8 cellular contexts compared by ENCODE assay signal in the genomic region with DNA sequence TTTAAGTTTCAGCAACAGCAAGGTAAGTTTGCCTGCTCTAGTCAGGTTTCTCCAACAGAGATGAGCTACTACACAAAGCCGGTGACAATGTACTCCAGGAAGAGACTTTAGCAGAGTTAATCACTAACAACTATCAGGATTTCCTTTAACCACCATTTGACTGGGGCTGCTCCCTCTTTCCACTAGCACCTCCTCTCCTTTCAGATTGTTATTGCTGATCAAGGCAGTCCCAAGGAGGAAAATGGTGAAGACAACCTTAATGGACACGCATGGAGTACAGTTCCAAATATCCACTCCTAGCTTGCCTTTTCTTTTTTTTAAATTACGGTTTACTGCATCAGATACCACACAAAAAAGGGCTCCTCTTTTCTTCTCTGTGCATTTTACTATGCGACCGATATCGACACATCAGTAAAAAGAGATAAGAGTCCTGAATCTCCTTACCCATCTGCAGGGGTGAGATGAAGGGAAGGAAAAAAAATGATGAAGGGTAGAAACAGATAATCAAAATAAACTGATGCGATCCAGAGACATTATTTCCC. TPM values are rescaled to one million over a fixed set of nuclear protein-coding genes. Genes with fewer than 3 reads are reported as not detected.
DNase-seq lines count a peak whose midpoint lies in the region; TF ChIP-seq lines count a peak whose summit lies in the region.

No MANE protein-coding gene starts in this region.

- peaks cover 30% of the 10 kb centered on the region for H3K4me1 Mint-ChIP-seq in T-helper 2 cell treated with Interferon-gamma antibody and Interleukin-4, amounts not matched to agents 5 μg/mL and 100 μg/mL, for 36 hours (ENCODE audit: low read depth)
- peaks cover 41% of the 10 kb centered on the region for H3K4me1 Mint-ChIP-seq in activated T-helper 1 cell treated with anti-CD3 and anti-CD28 coated beads, Interleukin-12 subunit alpha, Interleukin-12 subunit beta, Interleukin-2, Interleukin-4 antibody, amounts not matched to agents 30 ng/mL and 10 ng/mL and 1 ng/mL, durations not matched to agents 14 hours and 24 hours and 36 hours (ENCODE audit: low read depth)

- TF ChIP-seq EP300 in sigmoid colon (IDR thresholded peaks at IDR 0.05), result no peak

- H3K4me3 ChIP-seq in Karpas-422 (ENCODE audit: low read length), result peak overlapping the region; percentile 77
- peak overlapping the region; percentile 77; the same call in 1 of the 2 replicates for H3K4me3 ChIP-seq in iPS DF 6.9 (ENCODE audit: low read length)
- peak overlapping the region; percentile 63 to 97 (median 76) for H3K4me3 ChIP-seq in sigmoid colon

- no peaks in the 10 kb centered on the region for H4K20me1 ChIP-seq in Karpas-422 (ENCODE audit: insufficient read depth, low read depth, low read length)

- 0 out of 2 replicates have a peak overlapping the region, but pooled peaks have one; percentile 21 for H2AFZ ChIP-seq in Karpas-422 (ENCODE audit: low read length)

- TF ChIP-seq POLR2A in sigmoid colon (IDR thresholded peaks at IDR 0.05), result no peak

- peaks cover 54% of the 10 kb centered on the region for H3K4me1 ChIP-seq in Karpas-422 (ENCODE audit: low read length)
- 0 out of 2 replicates have a peak, but pooled peaks cover 2% of the 10 kb centered on the region for H3K4me1 ChIP-seq in iPS DF 6.9 (ENCODE audit: control insufficient read depth, insufficient read depth, low read length)
- H3K4me1 ChIP-seq in sigmoid colon, result peaks cover 0 to 52% (median 45%) of the 10 kb centered on the region in 4 donors

- no CpG with 5 or more reads among the region's 7 CpGs for WGBS in iPS DF 6.9 (ENCODE audit: insufficient coverage, insufficient read length)
- WGBS in sigmoid colon, 2 donors, result 2 to 3% methylated on average over 7 of the region's 7 CpGs

- peak overlapping the region; percentile 80 for H3K9ac ChIP-seq in Karpas-422 (ENCODE audit: low read length)

- H3K27ac ChIP-seq in Karpas-422 (ENCODE audit: low read length) (peak overlapping the region; percentile 83), iPS DF 6.9 (ENCODE audit: low read length) (no peak overlapping the region), sigmoid colon (peak overlapping the region; percentile 87 to 95 (median 88))

- H3K27me3 Mint-ChIP-seq in T-helper 2 cell treated with Interferon-gamma antibody and Interleukin-4, amounts not matched to agents 5 μg/mL and 100 μg/mL, for 36 hours (ENCODE audit: low read depth), result no peaks in the 10 kb centered on the region
- no peaks in the 10 kb centered on the region for H3K27me3 Mint-ChIP-seq in activated T-helper 1 cell treated with anti-CD3 and anti-CD28 coated beads, Interleukin-12 subunit alpha, Interleukin-12 subunit beta, Interleukin-2, Interleukin-4 antibody, amounts not matched to agents 30 ng/mL and 10 ng/mL and 1 ng/mL, durations not matched to agents 14 hours and 24 hours and 36 hours (ENCODE audit: insufficient read depth)

- H3K27ac Mint-ChIP-seq in T-helper 2 cell treated with Interferon-gamma antibody and Interleukin-4, amounts not matched to agents 5 μg/mL and 100 μg/mL, for 36 hours, result peak overlapping the region; percentile 90
- H3K27ac Mint-ChIP-seq in activated T-helper 1 cell treated with anti-CD3 and anti-CD28 coated beads, Interleukin-12 subunit alpha, Interleukin-12 subunit beta, Interleukin-2, Interleukin-4 antibody, amounts not matched to agents 30 ng/mL and 10 ng/mL and 1 ng/mL, durations not matched to agents 14 hours and 24 hours and 36 hours, result peak overlapping the region; percentile 82

- peak overlapping the region; percentile 90 for H3K4me3 Mint-ChIP-seq in T-helper 2 cell treated with Interferon-gamma antibody and Interleukin-4, amounts not matched to agents 5 μg/mL and 100 μg/mL, for 36 hours
- peak overlapping the region; percentile 91 for H3K4me3 Mint-ChIP-seq in activated T-helper 1 cell treated with anti-CD3 and anti-CD28 coated beads, Interleukin-12 subunit alpha, Interleukin-12 subunit beta, Interleukin-2, Interleukin-4 antibody, amounts not matched to agents 30 ng/mL and 10 ng/mL and 1 ng/mL, durations not matched to agents 14 hours and 24 hours and 36 hours

- H3K27me3 ChIP-seq in Karpas-422 (ENCODE audit: low read length), result no peaks in the 10 kb centered on the region
- H3K27me3 ChIP-seq in iPS DF 6.9 (ENCODE audit: control insufficient read depth, insufficient read depth, low read length), result no peaks in the 10 kb centered on the region
- H3K27me3 ChIP-seq in sigmoid colon, result no peaks in the 10 kb centered on the region

- H3K9me2 ChIP-seq in Karpas-422 (replicated peaks; ENCODE audit: insufficient read depth, low read length), result no peaks in the 10 kb centered on the region

- peaks cover 80% of the 10 kb centered on the region for H3K79me2 ChIP-seq in Karpas-422 (ENCODE audit: low read length)

- DNase-seq in T-helper 2 cell treated with Interferon-gamma antibody and Interleukin-4, amounts not matched to agents 5 μg/mL and 100 μg/mL, for 36 hours (ENCODE audit: low spot score), result peak; percentile 12
- DNase-seq in T-helper 2 cell (no peak), Karpas-422 (peak; percentile 50), iPS DF 6.9 (ENCODE audit: low read depth, low spot score) (no peak), sigmoid colon (peak; percentile 17), NCI-H774 (lab: John Stamatoyannopoulos, UW) (no peak)
- DNase-seq in activated T-helper 1 cell treated with anti-CD3 and anti-CD28 coated beads, Interleukin-12 subunit alpha, Interleukin-12 subunit beta, Interleukin-2, Interleukin-4 antibody, amounts not matched to agents 30 ng/mL and 10 ng/mL and 1 ng/mL, durations not matched to agents 14 hours and 24 hours and 36 hours (ENCODE audit: low spot score), result peak; percentile 3
- no peak for DNase-seq in stimulated activated CD8-positive, alpha-beta memory T cell treated with anti-CD3 and anti-CD28 coated beads, Interleukin-4, amount 100 ng/mL, for 48 hours

- no peak for TF ChIP-seq CTCF in sigmoid colon (IDR thresholded peaks at IDR 0.05)

- H3K9me3 ChIP-seq in Karpas-422 (ENCODE audit: low read length), result no peaks in the 10 kb centered on the region
- H3K9me3 ChIP-seq in iPS DF 6.9 (ENCODE audit: control insufficient read depth, insufficient read depth, low read length), result no peaks in the 10 kb centered on the region
- H3K9me3 ChIP-seq in sigmoid colon, result no peaks in the 10 kb centered on the region

- H3K4me2 ChIP-seq in Karpas-422 (ENCODE audit: low read depth, low read length, poor library complexity, severe bottlenecking), result peak overlapping the region; percentile 81

- H3K9me3 Mint-ChIP-seq in T-helper 2 cell treated with Interferon-gamma antibody and Interleukin-4, amounts not matched to agents 5 μg/mL and 100 μg/mL, for 36 hours, result no peaks in the 10 kb centered on the region
- H3K9me3 Mint-ChIP-seq in activated T-helper 1 cell treated with anti-CD3 and anti-CD28 coated beads, Interleukin-12 subunit alpha, Interleukin-12 subunit beta, Interleukin-2, Interleukin-4 antibody, amounts not matched to agents 30 ng/mL and 10 ng/mL and 1 ng/mL, durations not matched to agents 14 hours and 24 hours and 36 hours, result no peaks in the 10 kb centered on the region

- intact Hi-C loops in activated T-helper 1 cell treated with anti-CD3 and anti-CD28 coated beads, Interleukin-12 subunit alpha, Interleukin-12 subunit beta, Interleukin-2, Interleukin-4 antibody, amounts not matched to agents 30 ng/mL and 10 ng/mL and 1 ng/mL, durations not matched to agents 14 hours and 24 hours and 36 hours (cut with micrococcal nuclease), result loop anchor here (1.0 to 2.0 kb wide), 8 partner anchors 31 to 329 kb away; a partner anchor contains a TSS
- intact Hi-C loops in sigmoid colon (cut with DNase I), result loop anchor here (2.0 to 5.0 kb wide), 5 partner anchors 41 to 136 kb away; a partner anchor contains a TSS

- H3K36me3 ChIP-seq in Karpas-422 (ENCODE audit: insufficient read depth, low read length), result 0 out of 2 replicates have a peak, but pooled peaks cover under 1% of the 10 kb centered on the region
- no peaks in the 10 kb centered on the region for H3K36me3 ChIP-seq in iPS DF 6.9 (ENCODE audit: control insufficient read depth, insufficient read depth, low read length)
- H3K36me3 ChIP-seq in sigmoid colon, result no peaks in the 10 kb centered on the region

- peaks cover 2% of the 10 kb centered on the region for H3K36me3 Mint-ChIP-seq in T-helper 2 cell treated with Interferon-gamma antibody and Interleukin-4, amounts not matched to agents 5 μg/mL and 100 μg/mL, for 36 hours (ENCODE audit: low read depth)
- H3K36me3 Mint-ChIP-seq in activated T-helper 1 cell treated with anti-CD3 and anti-CD28 coated beads, Interleukin-12 subunit alpha, Interleukin-12 subunit beta, Interleukin-2, Interleukin-4 antibody, amounts not matched to agents 30 ng/mL and 10 ng/mL and 1 ng/mL, durations not matched to agents 14 hours and 24 hours and 36 hours (ENCODE audit: low read depth), result no peaks in the 10 kb centered on the region

RNA-seq across cellular contexts. Expression of a gene that starts 30.9 kb away (rescaled TPM):
- total RNA-seq in Karpas-422 (2014; rRNA removed; shearing (Covaris generic); ENCODE audit: low replicate concordance), result 8.0 and 9.6 TPM in 2 replicates
- total RNA-seq in activated T-helper 1 cell treated with anti-CD3 and anti-CD28 coated beads, Interleukin-12 subunit alpha, Interleukin-12 subunit beta, Interleukin-2, Interleukin-4 antibody, amounts not matched to agents 30 ng/mL and 10 ng/mL and 1 ng/mL, durations not matched to agents 14 hours and 24 hours and 36 hours, result 27.5 and 28.1 TPM in 2 replicates
- 10 to 100 TPM in 1 of 4 donors, 1 to 10 TPM in 3; 5.0 to 11.9 (median 7.2) TPM for total RNA-seq in sigmoid colon
- polyA plus RNA-seq in sigmoid colon, result 10 to 100 TPM; 15.3 to 16.2 (median 15.6) TPM

RNA-seq across cellular contexts. Expression of a gene that starts 43.2 kb away (rescaled TPM):
- 19.5 and 46.2 TPM in 2 replicates for total RNA-seq in Karpas-422 (2014; rRNA removed; shearing (Covaris generic); ENCODE audit: low replicate concordance)
- 60.4 and 61.5 TPM in 2 replicates for total RNA-seq in activated T-helper 1 cell treated with anti-CD3 and anti-CD28 coated beads, Interleukin-12 subunit alpha, Interleukin-12 subunit beta, Interleukin-2, Interleukin-4 antibody, amounts not matched to agents 30 ng/mL and 10 ng/mL and 1 ng/mL, durations not matched to agents 14 hours and 24 hours and 36 hours
- 10 to 100 TPM; 20.2 to 41.9 (median 30.3) TPM for total RNA-seq in sigmoid colon
- polyA plus RNA-seq in sigmoid colon, result 10 to 100 TPM; 27.0 to 43.2 (median 41.7) TPM

Comparison
In these comparisons a context has a peak if more than half of its experiments do, and no peak if none do; other contexts are left out.
1. DNase-seq: peak in T-helper 2 cell treated with Interferon-gamma antibody and Interleukin-4, amounts not matched to agents 5 μg/mL and 100 μg/mL, for 36 hours (single experiment), Karpas-422 (single experiment), activated T-helper 1 cell treated with anti-CD3 and anti-CD28 coated beads, Interleukin-12 subunit alpha, Interleukin-12 subunit beta, Interleukin-2, Interleukin-4 antibody, amounts not matched to agents 30 ng/mL and 10 ng/mL and 1 ng/mL, durations not matched to agents 14 hours and 24 hours and 36 hours (single experiment) and sigmoid colon (single experiment); none in T-helper 2 cell (0 of 5), iPS DF 6.9 (single experiment), stimulated activated CD8-positive, alpha-beta memory T cell treated with anti-CD3 and anti-CD28 coated beads, Interleukin-4, amount 100 ng/mL, for 48 hours (single experiment) and NCI-H774 (single experiment).
2. Peak in every context shown above with its lines, with median percentiles within 50 percentile points of each other: H3K4me3 ChIP-seq.